Comparison of ENCODE assay signal across 8 cellular contexts in genomic region chr5:119267958-119268386, GRCh38.
DNase-seq lines count a peak whose midpoint lies in the region; ATAC-seq and TF ChIP-seq lines count a peak whose summit lies in the region.

No MANE protein-coding gene starts in this region.

- WGBS in liver, result 6% methylated on average over 18 of the region's 18 CpGs

- H3K27ac ChIP-seq in dorsolateral prefrontal cortex, result peak overlapping the region in 58 of 59 donors; percentile 9 to 91 (median 82)
- H3K27ac ChIP-seq in liver (ENCODE audit: low read depth in 1 of 2, low read length in 2 of 2), result peak overlapping the region; percentile 93 to 94

- TF ChIP-seq CTCF in dorsolateral prefrontal cortex (IDR thresholded peaks at IDR 0.05 in 54 of 56, conservative IDR thresholded peaks at IDR 0.05 in 2 of 56; ENCODE audit: low read depth in 1 of 56, partially characterized antibody in 56 of 56) (peak in 41 of 56 donors; percentile 1 to 78 (median 54)), liver (IDR thresholded peaks at IDR 0.05; ENCODE audit: low read depth, low read length, missing input control) (peak; percentile 44)

- peaks cover 0 to 17% (median 4%) of the 10 kb centered on the region in 4 donors for H3K4me1 ChIP-seq in liver (ENCODE audit: control insufficient read depth in 4 of 4, insufficient read depth in 4 of 4, low read length in 3 of 4)

- H3K36me3 ChIP-seq in liver (ENCODE audit: control insufficient read depth in 4 of 4, insufficient read depth in 3 of 4, low read depth in 1 of 4, low read length in 3 of 4), result no peaks in the 10 kb centered on the region

- H3K27me3 ChIP-seq in dorsolateral prefrontal cortex (no peaks in the 10 kb centered on the region), liver (ENCODE audit: control insufficient read depth in 4 of 4, insufficient read depth in 4 of 4, low read length in 3 of 4) (no peaks in the 10 kb centered on the region)

- ATAC-seq in GM19324 (IDR thresholded peaks at IDR 0.05; ENCODE audit: low FRiP score, unreplicated experiment) (peak; percentile 64), HG03457 (IDR thresholded peaks at IDR 0.05; ENCODE audit: unreplicated experiment) (peak; percentile 68)

- H3K4me3 ChIP-seq in dorsolateral prefrontal cortex (peak overlapping the region; percentile 62 to 96 (median 81)), liver (ENCODE audit: low read depth in 1 of 3, low read length in 3 of 3) (peak overlapping the region; percentile 70 to 99 (median 95))

- intact Hi-C loops in dorsolateral prefrontal cortex (cut with DNase I), result loop anchor here (2.0 to 10.0 kb wide), 6 partner anchors 137 to 281 kb away; partner anchors contain the start of genes DTWD2 (in 2 of the 2), DMXL1 (in 1 of the 2) and HSD17B4 (in 1 of the 2)

- DNase-seq in AML-193 (lab: John Stamatoyannopoulos, UW) (peak; percentile 96 to 97), NCI-H526 (lab: John Stamatoyannopoulos, UW) (peak; percentile 89 to 94), dorsolateral prefrontal cortex (peak; percentile 67 to 93 (median 91))
- peak; percentile 71 to 73 for DNase-seq in activated CD4-positive, alpha-beta T cell treated with anti-CD3 and anti-CD28 coated beads, Interleukin-2, amount 50 U/mL, for 4 hours
- peak; percentile 67 for DNase-seq in stimulated activated CD4-positive, alpha-beta T cell treated with anti-CD3 and anti-CD28 coated beads, Interleukin-4, amount 100 ng/mL, for 1 hour

- TF ChIP-seq RAD21 in liver (IDR thresholded peaks at IDR 0.05), result peak in 1 of 2 donors; percentile 66

- H3K9me3 ChIP-seq in liver (ENCODE audit: control insufficient read depth in 4 of 4, low read length in 3 of 4), result peaks cover 0 to 4% (median under 1%) of the 10 kb centered on the region in 4 donors

- peak overlapping the region; percentile 78 to 79 for H3K9ac ChIP-seq in liver (ENCODE audit: low read depth in 1 of 2, low read length in 2 of 2)

TF ChIP-seq in liver, 16 proteins besides CTCF, POLR2A, EP300 and RAD21:
- TF ChIP-seq TAF1 (conservative IDR thresholded peaks at IDR 0.05), result no peak
- no peak for TF ChIP-seq HNF4A (conservative IDR thresholded peaks at IDR 0.05)
- no peak for TF ChIP-seq JUND (IDR thresholded peaks at IDR 0.05)
- TF ChIP-seq RXRA (IDR thresholded peaks at IDR 0.05), result no peak
- no peak for TF ChIP-seq MAX (IDR thresholded peaks at IDR 0.05)
- TF ChIP-seq ATF3 (IDR thresholded peaks at IDR 0.05), result no peak
- no peak for TF ChIP-seq SP1 (IDR thresholded peaks at IDR 0.05)
- no peak for TF ChIP-seq FOXA2 (IDR thresholded peaks at IDR 0.05)
- no peak for TF ChIP-seq ZBTB33 (IDR thresholded peaks at IDR 0.05)
TF ChIP-seq in liver: peak in this region for 0.

Comparison
In these comparisons a context has a peak if more than half of its experiments do, and no peak if none do; other contexts are left out.
1. Peak in every context shown above with its lines: DNase-seq, ATAC-seq, H3K4me3 ChIP-seq and H3K27ac ChIP-seq.